ENCODE assay signal across 1 cellular context in genomic region chr5:33277061-33277460, GRCh38.
TF ChIP-seq lines count a peak whose summit lies in the region.

No MANE protein-coding gene starts in this region.

TF ChIP-seq in HepG2, 621 proteins besides CTCF, POLR2A, EP300 and RAD21:
- TF ChIP-seq ZNF407 (CRISPR knock-in tag; IDR thresholded peaks at IDR 0.05; ENCODE audit: not compliant biosample characterization) (no peak), SATB2 (CRISPR knock-in tag; IDR thresholded peaks at IDR 0.05) (no peak), KAT8 (CRISPR knock-in tag; IDR thresholded peaks at IDR 0.05) (no peak), KDM1A (CRISPR knock-in tag; IDR thresholded peaks at IDR 0.05) (no peak), SIN3B (IDR thresholded peaks at IDR 0.05; ENCODE audit: low read length) (no peak)
